In the genomic region with DNA sequence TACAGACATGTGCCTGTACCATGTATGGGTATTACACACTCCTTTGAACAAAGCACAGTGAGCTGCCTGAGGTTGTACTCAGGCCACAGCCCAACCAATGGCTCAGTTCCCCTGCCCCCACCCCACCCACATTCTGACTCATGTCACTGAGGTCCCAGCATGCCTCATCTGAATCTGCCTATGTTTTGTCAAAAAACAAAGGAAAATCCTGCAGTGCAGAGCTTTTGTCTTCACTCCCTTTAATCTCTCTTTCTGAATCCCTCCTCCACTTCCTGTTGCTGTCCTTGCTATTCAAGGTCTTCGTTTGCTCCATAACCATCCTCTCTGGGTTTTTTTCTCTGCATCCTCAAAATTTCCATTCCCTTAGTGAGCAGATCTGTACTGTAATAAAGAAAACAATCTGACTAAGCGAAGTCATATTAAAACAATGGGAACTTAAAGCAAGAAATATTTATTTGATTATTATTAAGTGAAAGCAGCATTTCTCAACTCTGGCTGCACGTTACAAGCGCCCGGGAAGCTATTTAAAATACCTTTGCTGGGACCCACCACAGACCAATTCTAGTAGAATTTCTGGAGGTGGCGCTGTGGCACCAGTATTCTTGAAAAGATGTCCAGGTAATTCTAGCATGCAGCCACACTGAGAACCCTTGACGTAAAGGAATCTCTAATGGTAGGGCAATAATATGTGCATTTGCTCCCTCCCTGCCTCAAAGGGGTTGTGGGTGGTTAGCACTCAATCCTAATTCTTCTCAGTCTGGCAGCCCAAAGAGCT, we compare ENCODE assay signal across 8 cellular contexts. TPM values are rescaled to one million over a fixed set of nuclear protein-coding genes. Genes with fewer than 3 reads are reported as not detected.
DNase-seq lines count a peak whose midpoint lies in the region; ATAC-seq and TF ChIP-seq lines count a peak whose summit lies in the region.

No MANE protein-coding gene starts in this region.

- H3K36me3 ChIP-seq in iPS-18a (ENCODE audit: control insufficient read depth, low read depth, low read length) (no peaks in the 10 kb centered on the region), colonic mucosa (no peaks in the 10 kb centered on the region)

- DNase-seq in Daoy (ENCODE audit: low read depth) = peak; percentile 69
- DNase-seq in activated CD8-positive, alpha-beta memory T cell treated with anti-CD3 and anti-CD28 coated beads, Interleukin-2, amount 50 U/mL, for 4 hours = peak; percentile 18
- DNase-seq in colonic mucosa = no peak
- DNase-seq in coronary artery (ENCODE audit: low spot score) = no peak
- no peak for DNase-seq in cortex of kidney (lab: John Stamatoyannopoulos, UW)

- intact Hi-C loops in colonic mucosa (cut with DNase I) = loop anchor here (10.0 kb wide), 1 partner anchor 778 kb away; no protein-coding TSS in a partner anchor

- TF ChIP-seq CTCF in colonic mucosa (IDR thresholded peaks at IDR 0.05) (no peak), coronary artery (IDR thresholded peaks at IDR 0.05) (no peak)

- peaks cover 38% of the 10 kb centered on the region for H3K4me1 ChIP-seq in iPS-18a (ENCODE audit: control insufficient read depth, low read depth, low read length)
- H3K4me1 ChIP-seq in colonic mucosa = no peaks in the 10 kb centered on the region

- peak overlapping the region; percentile 25 for H3K4me3 ChIP-seq in iPS-18a (ENCODE audit: low read length)
- no peak overlapping the region for H3K4me3 ChIP-seq in colonic mucosa
- H3K4me3 ChIP-seq in coronary artery = no peak overlapping the region

- H3K27me3 ChIP-seq in iPS-18a (ENCODE audit: control insufficient read depth, insufficient read depth, low read length) (peaks cover 8% of the 10 kb centered on the region), colonic mucosa (no peaks in the 10 kb centered on the region)

- H3K9me3 ChIP-seq in iPS-18a (ENCODE audit: control insufficient read depth, low read depth, low read length) = no peaks in the 10 kb centered on the region
- H3K9me3 ChIP-seq in colonic mucosa = no peaks in the 10 kb centered on the region

- ATAC-seq in HG03280 (IDR thresholded peaks at IDR 0.05; ENCODE audit: unreplicated experiment) (peak; percentile 62), GM18498 (IDR thresholded peaks at IDR 0.05; ENCODE audit: unreplicated experiment) (no peak)

- H3K27ac ChIP-seq in iPS-18a (ENCODE audit: low read length) (peak overlapping the region; percentile 64), colonic mucosa (no peak overlapping the region), coronary artery (no peak overlapping the region)

- H3K9ac ChIP-seq in iPS-18a (ENCODE audit: low read length) = peak overlapping the region; percentile 30
- H3K9ac ChIP-seq in colonic mucosa (ENCODE audit: low read depth in 2 of 2, low read length in 2 of 2) = no peak overlapping the region

RNA-seq across cellular contexts. Expression of a gene that starts 8.8 kb away (rescaled TPM):
- 0.06 TPM in 1 of 2 replicates, not detected in the other for total RNA-seq in Daoy (2014; rRNA removed; shearing (Covaris generic))
- not detected for total RNA-seq in colonic mucosa

Comparison
In these comparisons a context has a peak if more than half of its experiments do, and no peak if none do; other contexts are left out.
1. DNase-seq: peak in Daoy (single experiment) and activated CD8-positive, alpha-beta memory T cell treated with anti-CD3 and anti-CD28 coated beads, Interleukin-2, amount 50 U/mL, for 4 hours (single experiment); none in colonic mucosa (single experiment), coronary artery (single experiment) and cortex of kidney (single experiment).